7 cellular contexts compared by ENCODE assay signal in genomic region chr15:94844533-94845390, GRCh38.
DNase-seq lines count a peak whose midpoint lies in the region; ATAC-seq and TF ChIP-seq lines count a peak whose summit lies in the region.

No MANE protein-coding gene starts in this region.

- no peaks in the 10 kb centered on the region for H3K9me3 ChIP-seq in hepatocyte (ENCODE audit: low read depth)

- TF ChIP-seq CTCF in hepatocyte (IDR thresholded peaks at IDR 0.05; ENCODE audit: poor library complexity): peak; percentile 26

- H2AFZ ChIP-seq in hepatocyte: peak overlapping the region; percentile 66

- H3K4me2 ChIP-seq in hepatocyte: peak overlapping the region; percentile 84

- no peak overlapping the region for H3K4me3 ChIP-seq in hepatocyte

- no peaks in the 10 kb centered on the region for H3K36me3 ChIP-seq in hepatocyte (replicated peaks; ENCODE audit: insufficient read depth, low read depth)

- DNase-seq in HK-2 (ENCODE audit: unreplicated experiment) (peak; percentile 45), hepatocyte (ENCODE audit: low spot score) (peak; percentile 85), retina (peak; percentile 88), activated gamma-delta T cell (lab: John Stamatoyannopoulos, UW) (no peak)
- DNase-seq in activated naive CD8-positive, alpha-beta T cell treated with anti-CD3 and anti-CD28 coated beads, Interleukin-2, amount 50 U/mL, for 24 hours: peak; percentile 9
- DNase-seq in activated CD4-positive, alpha-beta T cell treated with anti-CD3 and anti-CD28 coated beads, Interleukin-2, amount 50 U/mL, for 4 hours: no peak
- DNase-seq in activated CD4-positive, alpha-beta T cell treated with anti-CD3 and anti-CD28 coated beads for 1 hour: no peak

- peaks cover 25% of the 10 kb centered on the region for H3K4me1 ChIP-seq in hepatocyte (ENCODE audit: insufficient read depth)

- H3K27me3 ChIP-seq in hepatocyte: no peaks in the 10 kb centered on the region

- H3K79me2 ChIP-seq in hepatocyte: no peaks in the 10 kb centered on the region

- no peaks in the 10 kb centered on the region for H3K9me2 ChIP-seq in hepatocyte (replicated peaks; ENCODE audit: insufficient read depth)

- peaks cover 26% of the 10 kb centered on the region for H3K9me3 Mint-ChIP-seq in activated naive CD8-positive, alpha-beta T cell treated with anti-CD3 and anti-CD28 coated beads, Interleukin-2, amount 50 U/mL, for 24 hours

- WGBS in hepatocyte (ENCODE audit: low lambda C conversion rate, missing lambda C conversion rate): 2% methylated on average over 43 of the region's 83 CpGs

- no peaks in the 10 kb centered on the region for H3K36me3 Mint-ChIP-seq in activated naive CD8-positive, alpha-beta T cell treated with anti-CD3 and anti-CD28 coated beads, Interleukin-2, amount 50 U/mL, for 24 hours (ENCODE audit: low read depth)

- peaks cover 9% of the 10 kb centered on the region for H3K4me1 Mint-ChIP-seq in activated naive CD8-positive, alpha-beta T cell treated with anti-CD3 and anti-CD28 coated beads, Interleukin-2, amount 50 U/mL, for 24 hours

- peak; percentile 40 for ATAC-seq in activated naive CD8-positive, alpha-beta T cell treated with anti-CD3 and anti-CD28 coated beads, Interleukin-2, amount 50 U/mL, for 24 hours

- H4K20me1 ChIP-seq in hepatocyte (ENCODE audit: insufficient read depth, poor library complexity, severe bottlenecking): no peaks in the 10 kb centered on the region

- peak overlapping the region; percentile 97 for H3K27ac ChIP-seq in hepatocyte

- H3K27ac Mint-ChIP-seq in activated naive CD8-positive, alpha-beta T cell treated with anti-CD3 and anti-CD28 coated beads, Interleukin-2, amount 50 U/mL, for 24 hours: no peak overlapping the region

- H3K27me3 Mint-ChIP-seq in activated naive CD8-positive, alpha-beta T cell treated with anti-CD3 and anti-CD28 coated beads, Interleukin-2, amount 50 U/mL, for 24 hours: peaks cover 55% of the 10 kb centered on the region

- no peak overlapping the region for H3K4me3 Mint-ChIP-seq in activated naive CD8-positive, alpha-beta T cell treated with anti-CD3 and anti-CD28 coated beads, Interleukin-2, amount 50 U/mL, for 24 hours

Comparison
In these comparisons a context has a peak if more than half of its experiments do, and no peak if none do; other contexts are left out.
1. DNase-seq: peak in HK-2 (single experiment), activated naive CD8-positive, alpha-beta T cell treated with anti-CD3 and anti-CD28 coated beads, Interleukin-2, amount 50 U/mL, for 24 hours (single experiment), hepatocyte (single experiment) and retina (single experiment); none in activated CD4-positive, alpha-beta T cell treated with anti-CD3 and anti-CD28 coated beads, Interleukin-2, amount 50 U/mL, for 4 hours (0 of 2), activated CD4-positive, alpha-beta T cell treated with anti-CD3 and anti-CD28 coated beads for 1 hour (single experiment) and activated gamma-delta T cell (single experiment).